Comparison of ENCODE assay signal across 36 cellular contexts in the genomic region with DNA sequence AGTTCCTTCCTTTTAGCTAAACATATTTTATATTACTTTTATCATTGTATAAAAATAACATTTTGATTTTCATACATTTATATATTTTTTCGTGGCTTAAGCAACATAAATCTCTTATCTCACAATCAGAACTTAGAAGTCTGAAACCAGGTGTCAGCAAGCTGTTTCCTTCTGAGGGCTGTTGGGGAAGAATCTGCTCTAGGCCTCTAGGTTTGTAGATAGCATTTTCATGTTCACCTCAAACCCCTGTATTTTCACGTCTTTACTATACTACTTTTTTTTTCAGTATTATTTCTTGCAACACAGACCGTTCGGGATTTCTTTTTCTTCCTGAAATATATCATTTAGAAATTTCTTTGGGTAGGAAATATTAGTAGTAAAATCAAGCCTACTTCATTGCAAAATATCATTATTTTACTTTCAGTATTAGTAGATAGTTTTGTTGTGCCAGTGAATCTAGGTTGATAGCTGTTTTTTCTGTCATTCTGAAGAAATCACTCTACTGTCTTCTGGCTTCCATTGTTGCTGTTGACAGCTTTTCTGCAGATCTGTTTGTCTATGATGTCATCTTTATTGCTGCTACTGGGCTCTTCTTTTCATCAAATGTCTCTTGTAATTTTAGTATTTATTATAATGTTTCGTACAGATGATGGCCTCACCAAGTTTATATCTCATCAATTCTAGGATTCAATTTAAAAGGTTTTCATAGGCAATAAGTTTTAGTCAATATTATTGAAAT.
"Had no signal": no experiment of that assay in that cellular context is flagged by ENCODE, and none has a peak within 500 bp of the region (broad histone marks: within the 10 kb centered on the region; RNA-seq: fewer than 3 reads in every experiment).

No MANE protein-coding gene starts in this region.

- H3K9me3 Mint-ChIP-seq: nephron; stimulated activated memory B cell treated with anti-CD40 and anti-IgM and Interleukin-4, amounts not matched to agents 10 μg/mL and 1 μg/mL and 100 μg/mL, for 72 hours; stimulated activated naive CD8-positive, alpha-beta T cell treated with anti-CD3 and anti-CD28 coated beads, Interleukin-15, amount 100 ng/mL, for 72 hours had no signal

- DNase-seq: activated CD4-positive, alpha-beta T cell treated with anti-CD3 and anti-CD28 coated beads for 36 hours; activated CD4-positive, CD25-positive, alpha-beta regulatory T cell; activated CD8-positive, alpha-beta memory T cell treated with anti-CD3 and anti-CD28 coated beads, Interleukin-2, amount 10 ng/mL, durations not matched to agents 7 days and 5 days; activated CD8-positive, alpha-beta T cell treated with anti-CD3 and anti-CD28 coated beads, Interleukin-2, amount 10 ng/mL, durations not matched to agents 7 days and 5 days; activated effector memory CD4-positive, alpha-beta T cell treated with Interleukin-2 at 50 U/mL for 16 hours; activated naive CD4-positive, alpha-beta T cell treated with Interleukin-2 at 50 U/mL for 16 hours; activated T-cell treated with anti-CD3 and anti-CD28 coated beads for 4 hours; anterior cingulate cortex; dermis blood vessel endothelial cell; effector CD4-positive, alpha-beta T cell; esophagus squamous epithelium; foreskin melanocyte; left lung; lower lobe of right lung; mesenchymal stem cell; mucosa of descending colon; ovary; stimulated activated CD4-positive, alpha-beta T cell treated with anti-CD3 and anti-CD28 coated beads, Interleukin-4, amount 100 ng/mL, for 4 hours; stimulated activated CD8-positive, alpha-beta memory T cell treated with anti-CD3 and anti-CD28 coated beads, Interleukin-4, amount 100 ng/mL, for 48 hours; stimulated activated naive CD8-positive, alpha-beta T cell treated with anti-CD3 and anti-CD28 coated beads, Interleukin-15, amount 100 ng/mL, for 72 hours; substantia nigra; upper lobe of left lung had no signal

- H3K27ac ChIP-seq: epithelial cell of prostate, esophagus squamous epithelium, left lung, lower lobe of right lung, ovary, skin epidermis, upper lobe of left lung, vagina had no signal

- ATAC-seq: activated CD4-positive, alpha-beta T cell treated with anti-CD3 and anti-CD28 coated beads for 36 hours; activated CD8-positive, alpha-beta memory T cell treated with anti-CD3 and anti-CD28 coated beads, Interleukin-2, amount 10 ng/mL, durations not matched to agents 7 days and 5 days; activated CD8-positive, alpha-beta T cell treated with anti-CD3 and anti-CD28 coated beads, Interleukin-2, amount 10 ng/mL, durations not matched to agents 7 days and 5 days; left lung; lower lobe of right lung; mucosa of descending colon; sciatic nerve; stimulated activated memory B cell treated with anti-CD40 and anti-IgM and Interleukin-4, amounts not matched to agents 10 μg/mL and 1 μg/mL and 100 μg/mL, for 72 hours; stimulated activated naive CD8-positive, alpha-beta T cell treated with anti-CD3 and anti-CD28 coated beads, Interleukin-15, amount 100 ng/mL, for 72 hours had no signal

- H3K27ac Mint-ChIP-seq: activated CD4-positive, alpha-beta T cell treated with anti-CD3 and anti-CD28 coated beads for 36 hours; activated CD8-positive, alpha-beta memory T cell treated with anti-CD3 and anti-CD28 coated beads, Interleukin-2, amount 10 ng/mL, durations not matched to agents 7 days and 5 days; activated CD8-positive, alpha-beta T cell treated with anti-CD3 and anti-CD28 coated beads, Interleukin-2, amount 10 ng/mL, durations not matched to agents 7 days and 5 days; activated naive CD8-positive, alpha-beta T cell; nephron; progenitor cell of endocrine pancreas; stimulated activated memory B cell treated with anti-CD40 and anti-IgM and Interleukin-4, amounts not matched to agents 10 μg/mL and 1 μg/mL and 100 μg/mL, for 72 hours; stimulated activated naive CD8-positive, alpha-beta T cell treated with anti-CD3 and anti-CD28 coated beads, Interleukin-15, amount 100 ng/mL, for 72 hours; T-helper 2 cell treated with Interferon-gamma antibody and Interleukin-4, amounts not matched to agents 5 μg/mL and 100 μg/mL, for 36 hours had no signal

- H3K36me3 ChIP-seq: esophagus squamous epithelium, left lung, lower lobe of right lung, ovary, upper lobe of left lung, vagina had no signal

- H3K9me3 ChIP-seq: left lung, lower lobe of right lung, mucosa of descending colon, ovary, upper lobe of left lung, vagina had no signal

- H3K27me3 Mint-ChIP-seq: activated CD4-positive, alpha-beta T cell treated with anti-CD3 and anti-CD28 coated beads for 36 hours; activated CD8-positive, alpha-beta memory T cell treated with anti-CD3 and anti-CD28 coated beads, Interleukin-2, amount 10 ng/mL, durations not matched to agents 7 days and 5 days; activated naive CD8-positive, alpha-beta T cell; central memory CD8-positive, alpha-beta T cell; progenitor cell of endocrine pancreas; stimulated activated memory B cell treated with anti-CD40 and anti-IgM and Interleukin-4, amounts not matched to agents 10 μg/mL and 1 μg/mL and 100 μg/mL, for 72 hours; stimulated activated naive CD8-positive, alpha-beta T cell treated with anti-CD3 and anti-CD28 coated beads, Interleukin-15, amount 100 ng/mL, for 72 hours had no signal

- H3K36me3 Mint-ChIP-seq: activated CD8-positive, alpha-beta memory T cell treated with anti-CD3 and anti-CD28 coated beads, Interleukin-2, amount 10 ng/mL, durations not matched to agents 7 days and 5 days; activated naive CD8-positive, alpha-beta T cell; stimulated activated memory B cell treated with anti-CD40 and anti-IgM and Interleukin-4, amounts not matched to agents 10 μg/mL and 1 μg/mL and 100 μg/mL, for 72 hours had no signal

- H3K27me3 ChIP-seq: esophagus squamous epithelium, left lung, ovary, upper lobe of left lung, vagina had no signal

- FAIRE-seq: bronchial epithelial cell, colon, endometrium, islet of Langerhans had no signal

- H3K4me1 ChIP-seq: esophagus squamous epithelium, left lung, lower lobe of right lung, upper lobe of left lung, vagina had no signal

- H3K4me3 ChIP-seq: esophagus squamous epithelium, left lung, lower lobe of right lung, mucosa of descending colon, ovary, skin epidermis, upper lobe of left lung, vagina had no signal

- H3K4me3 Mint-ChIP-seq: activated CD4-positive, alpha-beta T cell treated with anti-CD3 and anti-CD28 coated beads for 36 hours; activated CD8-positive, alpha-beta memory T cell treated with anti-CD3 and anti-CD28 coated beads, Interleukin-2, amount 10 ng/mL, durations not matched to agents 7 days and 5 days; activated CD8-positive, alpha-beta T cell treated with anti-CD3 and anti-CD28 coated beads, Interleukin-2, amount 10 ng/mL, durations not matched to agents 7 days and 5 days; activated naive CD8-positive, alpha-beta T cell; central memory CD8-positive, alpha-beta T cell; nephron; stimulated activated memory B cell treated with anti-CD40 and anti-IgM and Interleukin-4, amounts not matched to agents 10 μg/mL and 1 μg/mL and 100 μg/mL, for 72 hours; stimulated activated naive CD8-positive, alpha-beta T cell treated with anti-CD3 and anti-CD28 coated beads, Interleukin-15, amount 100 ng/mL, for 72 hours; T-helper 2 cell treated with Interferon-gamma antibody and Interleukin-4, amounts not matched to agents 5 μg/mL and 100 μg/mL, for 36 hours had no signal

- H3K4me1 Mint-ChIP-seq: activated CD4-positive, alpha-beta T cell treated with anti-CD3 and anti-CD28 coated beads for 36 hours; activated CD8-positive, alpha-beta memory T cell treated with anti-CD3 and anti-CD28 coated beads, Interleukin-2, amount 10 ng/mL, durations not matched to agents 7 days and 5 days; central memory CD8-positive, alpha-beta T cell; stimulated activated memory B cell treated with anti-CD40 and anti-IgM and Interleukin-4, amounts not matched to agents 10 μg/mL and 1 μg/mL and 100 μg/mL, for 72 hours; stimulated activated naive CD8-positive, alpha-beta T cell treated with anti-CD3 and anti-CD28 coated beads, Interleukin-15, amount 100 ng/mL, for 72 hours had no signal
